ENCODE assay signal across 14 cellular contexts in genomic region chr10:924524-924859, GRCh38. TPM values are rescaled to one million over a fixed set of nuclear protein-coding genes. Genes with fewer than 3 reads are reported as not detected.
DNase-seq lines count a peak whose midpoint lies in the region; ATAC-seq and TF ChIP-seq lines count a peak whose summit lies in the region.
"Had no signal": no experiment of that assay in that cellular context is flagged by ENCODE, and none has a peak within 500 bp of the region (broad histone marks: within the 10 kb centered on the region; RNA-seq: fewer than 3 reads in every experiment).

No MANE protein-coding gene starts in this region.

- TF ChIP-seq CTCF in PC-3 (conservative IDR thresholded peaks at IDR 0.05; ENCODE audit: low read depth, low read length) (peak; percentile 10; the same call in 1 of the 2 replicates), parathyroid adenoma (IDR thresholded peaks at IDR 0.05) (no peak)

- H3K36me3 ChIP-seq in PC-3 (ENCODE audit: low read depth, low read length), result no peaks in the 10 kb centered on the region
- H3K36me3 ChIP-seq in parathyroid adenoma (ENCODE audit: control insufficient read depth, insufficient read depth, low read length), result no peaks in the 10 kb centered on the region
- H3K36me3 ChIP-seq: vagina had no signal

- peaks cover 70% of the 10 kb centered on the region for H3K4me1 Mint-ChIP-seq in activated T-cell treated with anti-CD3 and anti-CD28 coated beads, Interleukin-2, amount 50 U/mL, for 24 hours (ENCODE audit: low read depth)
- peaks cover 55% of the 10 kb centered on the region for H3K4me1 Mint-ChIP-seq in central memory CD8-positive, alpha-beta T cell

- no peak for DNase-seq in activated T-cell treated with anti-CD3 and anti-CD28 coated beads, Interleukin-2, amount 50 U/mL, for 24 hours
- DNase-seq in activated T-cell treated with anti-CD3 and anti-CD28 coated beads for 4 hours (no peak), PC-3 (no peak), NAMALWA (ENCODE audit: low spot score) (no peak), NCI-H1105 treated with DMSO at 0.1 percent for 48 hours (lab: John Stamatoyannopoulos, UW) (no peak), KBM-7 (no peak)
- no peak for DNase-seq in central memory CD8-positive, alpha-beta T cell (ENCODE audit: low spot score in 2 of 2)
- DNase-seq: activated CD4-positive, alpha-beta T cell treated with anti-CD3 and anti-CD28 coated beads, Interleukin-2, amount 10 ng/mL, durations not matched to agents 7 days and 5 days; aorta; CD4-positive, alpha-beta memory T cell; NCI-H526 had no signal

- POLR2A ChIA-PET in PC-3 (lab: Charles Lee; ENCODE audit: unreplicated experiment), result no interaction called here

- H3K79me2 ChIP-seq in PC-3 (ENCODE audit: low read length), result peaks cover 99% of the 10 kb centered on the region
- H3K79me2 ChIP-seq in parathyroid adenoma, result peaks cover 81% of the 10 kb centered on the region

- H4K20me1 ChIP-seq in PC-3 (ENCODE audit: low read length), result peaks cover 63% of the 10 kb centered on the region

- H3K9me3 ChIP-seq in PC-3 (ENCODE audit: low read length) (no peaks in the 10 kb centered on the region), parathyroid adenoma (ENCODE audit: control insufficient read depth, low read length) (no peaks in the 10 kb centered on the region)
- H3K9me3 ChIP-seq: vagina had no signal

- H3K4me2 ChIP-seq in PC-3 (ENCODE audit: low read length) (no peak overlapping the region), parathyroid adenoma (ENCODE audit: low read length) (peak overlapping the region; percentile 5)

- CTCF ChIA-PET in PC-3 (lab: Charles Lee), result no interaction called here

- H3K4me3 ChIP-seq in PC-3 (ENCODE audit: low read length), result no peak overlapping the region
- no peak overlapping the region for H3K4me3 ChIP-seq in parathyroid adenoma (ENCODE audit: low read depth, low read length)
- H3K4me3 ChIP-seq: vagina had no signal

- intact Hi-C loops in PC-3 (cut with micrococcal nuclease), result no loop called here

- peaks cover 8% of the 10 kb centered on the region for H3K4me1 ChIP-seq in PC-3 (ENCODE audit: insufficient read depth, low read length)
- peaks cover 6% of the 10 kb centered on the region for H3K4me1 ChIP-seq in parathyroid adenoma

- H3K27me3 ChIP-seq in PC-3 (ENCODE audit: low read length), result no peaks in the 10 kb centered on the region
- H3K27me3 ChIP-seq in parathyroid adenoma (ENCODE audit: control insufficient read depth, insufficient read depth, low read length), result no peaks in the 10 kb centered on the region
- H3K27me3 ChIP-seq: vagina had no signal

- H3K27ac Mint-ChIP-seq in activated T-cell treated with anti-CD3 and anti-CD28 coated beads, Interleukin-2, amount 50 U/mL, for 24 hours, result peak overlapping the region; percentile 37
- peak overlapping the region; percentile 11 for H3K27ac Mint-ChIP-seq in central memory CD8-positive, alpha-beta T cell (ENCODE audit: low read depth)
- H3K27ac Mint-ChIP-seq: activated CD4-positive, alpha-beta T cell treated with anti-CD3 and anti-CD28 coated beads, Interleukin-2, amount 10 ng/mL, durations not matched to agents 7 days and 5 days had no signal

- H2AFZ ChIP-seq in PC-3 (ENCODE audit: low read length) (no peak overlapping the region), parathyroid adenoma (no peak overlapping the region)

- H3K27ac ChIP-seq in PC-3 (ENCODE audit: low read length) (no peak overlapping the region), parathyroid adenoma (no peak overlapping the region)
- H3K27ac ChIP-seq: vagina had no signal

- H3K27me3 Mint-ChIP-seq in activated T-cell treated with anti-CD3 and anti-CD28 coated beads, Interleukin-2, amount 50 U/mL, for 24 hours, result no peaks in the 10 kb centered on the region
- H3K27me3 Mint-ChIP-seq in central memory CD8-positive, alpha-beta T cell, result no peaks in the 10 kb centered on the region
- H3K27me3 Mint-ChIP-seq: activated CD4-positive, alpha-beta T cell treated with anti-CD3 and anti-CD28 coated beads, Interleukin-2, amount 10 ng/mL, durations not matched to agents 7 days and 5 days; CD4-positive, alpha-beta memory T cell had no signal

- no peak for ATAC-seq in PC-3
- ATAC-seq in central memory CD8-positive, alpha-beta T cell (replicated peaks; ENCODE audit: extremely low read depth, poor library complexity, severe bottlenecking), result no peak
- ATAC-seq: sciatic nerve had no signal

- H3K9me2 ChIP-seq in PC-3 (replicated peaks; ENCODE audit: low read length), result no peaks in the 10 kb centered on the region

- in situ Hi-C loops in KBM-7 (cut with MboI; ENCODE audit: low pct_unique_long_range_greater_than_20kb, low sequenced_read_pairs), result no loop called here

- H3K9ac ChIP-seq in PC-3 (ENCODE audit: low read length) (no peak overlapping the region), parathyroid adenoma (no peak overlapping the region)

- no TSS peak for BruUV-seq in PC-3 (replicated peaks; lab: Mats Ljungman, UMichigan)

- peaks cover 4% of the 10 kb centered on the region for H3F3A ChIP-seq in PC-3 (ENCODE audit: low read length, unreplicated experiment)

- H3K9me3 Mint-ChIP-seq in activated T-cell treated with anti-CD3 and anti-CD28 coated beads, Interleukin-2, amount 50 U/mL, for 24 hours, result no peaks in the 10 kb centered on the region
- H3K9me3 Mint-ChIP-seq in central memory CD8-positive, alpha-beta T cell, result no peaks in the 10 kb centered on the region
- H3K9me3 Mint-ChIP-seq: activated CD4-positive, alpha-beta T cell treated with anti-CD3 and anti-CD28 coated beads, Interleukin-2, amount 10 ng/mL, durations not matched to agents 7 days and 5 days; CD4-positive, alpha-beta memory T cell had no signal

- peaks cover 83% of the 10 kb centered on the region for H3K36me3 Mint-ChIP-seq in activated T-cell treated with anti-CD3 and anti-CD28 coated beads, Interleukin-2, amount 50 U/mL, for 24 hours (ENCODE audit: low read depth)
- peaks cover 15% of the 10 kb centered on the region for H3K36me3 Mint-ChIP-seq in central memory CD8-positive, alpha-beta T cell (ENCODE audit: insufficient read depth)

- H3K4me3 Mint-ChIP-seq in activated T-cell treated with anti-CD3 and anti-CD28 coated beads, Interleukin-2, amount 50 U/mL, for 24 hours, result no peak overlapping the region
- H3K4me3 Mint-ChIP-seq in central memory CD8-positive, alpha-beta T cell, result no peak overlapping the region
- H3K4me3 Mint-ChIP-seq: activated CD4-positive, alpha-beta T cell treated with anti-CD3 and anti-CD28 coated beads, Interleukin-2, amount 10 ng/mL, durations not matched to agents 7 days and 5 days had no signal

RNA-seq across cellular contexts. Expression of gene LARP4B, which starts 7.0 kb away (rescaled TPM):
- total RNA-seq in PC-3 (2014; rRNA removed), result 32.7 and 33.9 TPM in 2 replicates
